17 cellular contexts compared by ENCODE assay signal in genomic region chr7:37382546-37383088, GRCh38.
DNase-seq lines count a peak whose midpoint lies in the region; ATAC-seq and TF ChIP-seq lines count a peak whose summit lies in the region.
"Had no signal": no experiment of that assay in that cellular context is flagged by ENCODE, and none has a peak within 500 bp of the region (broad histone marks: within the 10 kb centered on the region; RNA-seq: fewer than 3 reads in every experiment).

No MANE protein-coding gene starts in this region.

- peak; percentile 71 for ATAC-seq in WTC11

- no peak overlapping the region for H2BK15ac ChIP-seq in mesendoderm (replicated peaks; ENCODE audit: low read depth)

- H2BK120ac ChIP-seq in mesendoderm (ENCODE audit: low read depth, low read length) = no peak overlapping the region

- peak overlapping the region; percentile 92 for H3K27ac Mint-ChIP-seq in WTC11
- H3K27ac Mint-ChIP-seq: CD4-positive, CD25-positive, alpha-beta regulatory T cell had no signal

- no peak overlapping the region for H3K56ac ChIP-seq in mesendoderm (ENCODE audit: low read length)

- no peak overlapping the region for H3K27ac ChIP-seq in mesendoderm (ENCODE audit: low read depth, low read length)

- H3K4me1 Mint-ChIP-seq in WTC11 = peaks cover 44% of the 10 kb centered on the region

- no CpG with 5 or more reads among the region's 1 CpG for WGBS in mesendoderm (ENCODE audit: extremely low coverage, insufficient coverage, low lambda C conversion rate)

- H3K27me3 ChIP-seq in H7 (ENCODE audit: control insufficient read depth, insufficient read depth, low read length) (no peaks in the 10 kb centered on the region), mesendoderm (ENCODE audit: insufficient read depth, low read length, poor library complexity) (no peaks in the 10 kb centered on the region)
- H3K27me3 ChIP-seq: BE2C had no signal

- H3K36me3 Mint-ChIP-seq in WTC11 = peaks cover 14% of the 10 kb centered on the region

- peaks cover 1% of the 10 kb centered on the region for H3K79me2 ChIP-seq in mesendoderm (ENCODE audit: control insufficient read depth, insufficient read depth, low read length)

- no peak overlapping the region for H4K8ac ChIP-seq in mesendoderm (ENCODE audit: low read depth, low read length)

- peaks cover 14% of the 10 kb centered on the region for H3K79me1 ChIP-seq in mesendoderm (ENCODE audit: low read length)

- no peak overlapping the region for H2AK5ac ChIP-seq in mesendoderm (ENCODE audit: low read length)

- H3K4me2 ChIP-seq in mesendoderm (ENCODE audit: low read length) = no peak overlapping the region

- no peak overlapping the region for H3K23ac ChIP-seq in mesendoderm (ENCODE audit: low read length)

- TF ChIP-seq CTCF in WTC11 (IDR thresholded peaks at IDR 0.05) = no peak

- DNase-seq in H7 (peak; percentile 28), WTC11 (ENCODE audit: low spot score) (no peak), mesendoderm (peak; percentile 94), NCI-H2227 treated with DMSO at 0.1 percent for 48 hours (lab: John Stamatoyannopoulos, UW) (no peak), DMS153 (lab: John Stamatoyannopoulos, UW) (no peak), midbrain (lab: John Stamatoyannopoulos, UW) (no peak)
- peak; percentile 90 for DNase-seq in Jurkat, Clone E6-1 (ENCODE audit: low read depth, low spot score)
- no peak for DNase-seq in stimulated activated CD4-positive, alpha-beta T cell treated with anti-CD3 and anti-CD28 coated beads, Interleukin-4, amount 100 ng/mL, for 1 hour
- DNase-seq: ACHN; BE2C; C1 segment of cervical spinal cord; CD4-positive, CD25-positive, alpha-beta regulatory T cell; CD8-positive, alpha-beta memory T cell; DMS79 treated with DMSO at 0.1 percent for 48 hours; GF-D8; GOT3 had no signal

- no peak overlapping the region for H3K9ac ChIP-seq in mesendoderm (ENCODE audit: low read length)

- peaks cover 17% of the 10 kb centered on the region for H3K9me3 Mint-ChIP-seq in WTC11

- H3K4me3 ChIP-seq in H7 (ENCODE audit: insufficient read depth, low read depth, low read length) (no peak overlapping the region), mesendoderm (ENCODE audit: low read length) (no peak overlapping the region)
- H3K4me3 ChIP-seq in Jurkat, Clone E6-1 (ENCODE audit: low read length) = no peak overlapping the region
- H3K4me3 ChIP-seq: HAP-1 had no signal

- 0 out of 2 replicates have a peak overlapping the region, but pooled peaks have one; percentile 11 for H3K4me3 Mint-ChIP-seq in WTC11
- H3K4me3 Mint-ChIP-seq: CD4-positive, CD25-positive, alpha-beta regulatory T cell; CD8-positive, alpha-beta memory T cell had no signal

- no peak overlapping the region for H3K4ac ChIP-seq in mesendoderm (ENCODE audit: low read depth, low read length)

- H3K36me3 ChIP-seq in H7 (replicated peaks; ENCODE audit: control insufficient read depth, insufficient read depth, low read length) = no peaks in the 10 kb centered on the region
- no peaks in the 10 kb centered on the region for H3K36me3 ChIP-seq in mesendoderm (ENCODE audit: control insufficient read depth, insufficient read depth, low read length)
- H3K36me3 ChIP-seq: BE2C, HAP-1 had no signal

- no peak overlapping the region for H2BK5ac ChIP-seq in mesendoderm (ENCODE audit: low read length)

- no peak overlapping the region for H3K18ac ChIP-seq in mesendoderm (ENCODE audit: low read length)

- H4K5ac ChIP-seq in mesendoderm (ENCODE audit: low read length) = no peak overlapping the region

- POLR2A ChIA-PET in WTC11 (lab: Charles Lee) = no interaction called here

- CTCF ChIA-PET in WTC11 (lab: Charles Lee) = no interaction called here

- no peaks in the 10 kb centered on the region for H3K27me3 Mint-ChIP-seq in WTC11 (ENCODE audit: low read depth)
- H3K27me3 Mint-ChIP-seq: CD4-positive, CD25-positive, alpha-beta regulatory T cell; CD8-positive, alpha-beta memory T cell had no signal

- peaks cover 8% of the 10 kb centered on the region for H3K4me1 ChIP-seq in mesendoderm (ENCODE audit: control insufficient read depth, low read depth, low read length)
- H3K4me1 ChIP-seq: BE2C, HAP-1 had no signal

TF ChIP-seq in WTC11, 78 proteins besides CTCF, POLR2A, EP300 and RAD21:
- TF ChIP-seq ZBTB21 (CRISPR knock-in tag; IDR thresholded peaks at IDR 0.05; ENCODE audit: borderline replicate concordance) = no peak
- peak; percentile 93; the same call in 1 of the 2 replicates for TF ChIP-seq RORB (CRISPR knock-in tag; IDR thresholded peaks at IDR 0.05)
- no peak for TF ChIP-seq ZNF396 (CRISPR knock-in tag; IDR thresholded peaks at IDR 0.05; ENCODE audit: borderline replicate concordance)

Comparison
In these comparisons a context has a peak if more than half of its experiments do, and no peak if none do; other contexts are left out.
1. DNase-seq: peak in H7 (single experiment), Jurkat, Clone E6-1 (single experiment) and mesendoderm (single experiment); none in WTC11 (single experiment), stimulated activated CD4-positive, alpha-beta T cell treated with anti-CD3 and anti-CD28 coated beads, Interleukin-4, amount 100 ng/mL, for 1 hour (single experiment), NCI-H2227 treated with DMSO at 0.1 percent for 48 hours (single experiment), DMS153 (single experiment) and midbrain (single experiment).